In genomic region chr4:186839122-186840037, GRCh38 we compare ENCODE assay signal across 8 cellular contexts.
A peak's percentile ranks its signal among the peaks of the same experiment; 100 is the strongest.
DNase-seq lines count a peak whose midpoint lies in the region; ATAC-seq and TF ChIP-seq lines count a peak whose summit lies in the region.

No MANE protein-coding gene starts in this region.

- no peak overlapping the region for H3K4me3 ChIP-seq in rectal smooth muscle tissue (ENCODE audit: low read length)

- H3K27ac ChIP-seq in rectal smooth muscle tissue (ENCODE audit: low read depth, low read length) = peak overlapping the region; percentile 61

- H3K36me3 Mint-ChIP-seq in MCF 10A (ENCODE audit: insufficient read depth, unreplicated experiment) = no peaks in the 10 kb centered on the region
- H3K36me3 Mint-ChIP-seq in CD14-positive monocyte = no peaks in the 10 kb centered on the region

- DNase-seq in MCF 10A (ENCODE audit: unreplicated experiment) (peak; percentile 48), C1 segment of cervical spinal cord (lab: John Stamatoyannopoulos, UW) (no peak), NCI-H748 (lab: John Stamatoyannopoulos, UW; ENCODE audit: unreplicated experiment) (no peak), HuH-7.5 (ENCODE audit: low spot score) (no peak), CD14-positive monocyte (ENCODE audit: low spot score) (no peak)

- H3K4me3 Mint-ChIP-seq in MCF 10A (ENCODE audit: unreplicated experiment) (peak overlapping the region; percentile 48), CD14-positive monocyte (no peak overlapping the region)

- H3K27me3 ChIP-seq in rectal smooth muscle tissue (ENCODE audit: control insufficient read depth, insufficient read depth, low read length) = no peaks in the 10 kb centered on the region

- H3K27me3 Mint-ChIP-seq in MCF 10A (ENCODE audit: insufficient read depth, unreplicated experiment) (no peaks in the 10 kb centered on the region), CD14-positive monocyte (ENCODE audit: low read depth in 3 of 3) (no peaks in the 10 kb centered on the region)

- ATAC-seq in GM18870 (IDR thresholded peaks at IDR 0.05; ENCODE audit: unreplicated experiment) (peak; percentile 79), HG03378 (IDR thresholded peaks at IDR 0.05; ENCODE audit: unreplicated experiment) (peak; percentile 84)

- CTCF ChIA-PET in MCF 10A (lab: Yijun Ruan, JAX) = interaction anchor here (0.6 to 0.7 kb wide), 2 partner anchors 11 to 130 kb away, joined by 3 to 4 read pairs; no protein-coding TSS in a partner anchor

- intact Hi-C loops in MCF 10A (cut with micrococcal nuclease) = loop anchor here (5.0 kb wide), 1 partner anchor 67 kb away; no protein-coding TSS in a partner anchor
- intact Hi-C loops in CD14-positive monocyte (cut with micrococcal nuclease) = no loop called here

- POLR2A ChIA-PET in MCF 10A (lab: Yijun Ruan, JAX) = interaction anchor here (0.7 to 1.1 kb wide), 3 partner anchors 16 to 20 kb away, joined by 3 to 4 read pairs (median 3); no protein-coding TSS in a partner anchor

- H3K27ac Mint-ChIP-seq in MCF 10A (ENCODE audit: low read depth, unreplicated experiment) = peak overlapping the region; percentile 99
- no peak overlapping the region for H3K27ac Mint-ChIP-seq in CD14-positive monocyte

- H3K36me3 ChIP-seq in rectal smooth muscle tissue (ENCODE audit: control insufficient read depth, insufficient read depth, low read length) = no peaks in the 10 kb centered on the region

- H3K9me3 Mint-ChIP-seq in MCF 10A (ENCODE audit: unreplicated experiment) (no peaks in the 10 kb centered on the region), CD14-positive monocyte (peaks cover 0 to 12% (median 6%) of the 10 kb centered on the region in 7 donors)

- TF ChIP-seq CTCF in MCF 10A (IDR thresholded peaks at IDR 0.05; ENCODE audit: unreplicated experiment) = no peak
- TF ChIP-seq CTCF in CD14-positive monocyte (IDR thresholded peaks at IDR 0.05) = no peak

- peaks cover 19% of the 10 kb centered on the region for H3K4me1 Mint-ChIP-seq in MCF 10A (ENCODE audit: insufficient read depth, unreplicated experiment)
- no peaks in the 10 kb centered on the region for H3K4me1 Mint-ChIP-seq in CD14-positive monocyte

- peaks cover under 1% of the 10 kb centered on the region for H3K4me1 ChIP-seq in rectal smooth muscle tissue (ENCODE audit: control insufficient read depth, insufficient read depth, low read length)

- BruUV-seq in MCF 10A (replicated peaks; lab: Mats Ljungman, UMichigan) = no TSS peak

- no peak overlapping the region for H3K9ac ChIP-seq in rectal smooth muscle tissue (ENCODE audit: low read length)
